Comparison of ENCODE assay signal across 6 cellular contexts in genomic region chr10:12497046-12497445, GRCh38.
DNase-seq lines count a peak whose midpoint lies in the region; TF ChIP-seq lines count a peak whose summit lies in the region.
"Not testable (repeated sequence)": the region's sequence is repeated elsewhere in the genome, so short reads cannot be mapped to it uniquely, and the experiment has no call there.

No MANE protein-coding gene starts in this region.

- H3K27ac Mint-ChIP-seq in CD14-positive monocyte; activated naive CD4-positive, alpha-beta T cell treated with anti-CD3 and anti-CD28 coated beads, Interleukin-2, amount 10 ng/mL, durations not matched to agents 7 days and 5 days: not testable (repeated sequence)

- H3K36me3 ChIP-seq in right atrium auricular region, suprapubic skin: not testable (repeated sequence)

- H3K27me3 ChIP-seq in right atrium auricular region, suprapubic skin: not testable (repeated sequence)

- DNase-seq in CD14-positive monocyte (ENCODE audit: low spot score) (peak; percentile 8), right atrium auricular region (ENCODE audit: low spot score) (peak; percentile 38), mesenteric fat pad (ENCODE audit: low spot score) (peak; percentile 43), posterior vena cava (ENCODE audit: low spot score) (peak; percentile 58), suprapubic skin (ENCODE audit: low spot score in 2 of 2) (peak; percentile 24 to 28)
- peak; percentile 11 for DNase-seq in activated naive CD4-positive, alpha-beta T cell treated with anti-CD3 and anti-CD28 coated beads, Interleukin-2, amount 10 ng/mL, durations not matched to agents 7 days and 5 days

- intact Hi-C loops in CD14-positive monocyte (cut with micrococcal nuclease); posterior vena cava (cut with DNase I): not testable (repeated sequence)

- not testable (repeated sequence) for TF ChIP-seq EP300 in suprapubic skin (IDR thresholded peaks at IDR 0.05)

- H3K27me3 Mint-ChIP-seq in CD14-positive monocyte (ENCODE audit: low read depth in 3 of 3), result peaks cover 15 to 23% (median 18%) of the 10 kb centered on the region in 3 donors
- H3K27me3 Mint-ChIP-seq in activated naive CD4-positive, alpha-beta T cell treated with anti-CD3 and anti-CD28 coated beads, Interleukin-2, amount 10 ng/mL, durations not matched to agents 7 days and 5 days, result peaks cover 10% of the 10 kb centered on the region

- not testable (repeated sequence) for TF ChIP-seq POLR2A in suprapubic skin (IDR thresholded peaks at IDR 0.05)

- not testable (repeated sequence) for TF ChIP-seq CTCF in CD14-positive monocyte (IDR thresholded peaks at IDR 0.05); right atrium auricular region (IDR thresholded peaks at IDR 0.05); suprapubic skin (IDR thresholded peaks at IDR 0.05)

- not testable (repeated sequence) for H3K4me3 ChIP-seq in right atrium auricular region, suprapubic skin

- H3K4me1 Mint-ChIP-seq in CD14-positive monocyte, result peaks cover 24% of the 10 kb centered on the region
- H3K4me1 Mint-ChIP-seq in activated naive CD4-positive, alpha-beta T cell treated with anti-CD3 and anti-CD28 coated beads, Interleukin-2, amount 10 ng/mL, durations not matched to agents 7 days and 5 days, result peaks cover 15% of the 10 kb centered on the region

- H3K4me3 Mint-ChIP-seq in CD14-positive monocyte; activated naive CD4-positive, alpha-beta T cell treated with anti-CD3 and anti-CD28 coated beads, Interleukin-2, amount 10 ng/mL, durations not matched to agents 7 days and 5 days: not testable (repeated sequence)

- peaks cover 0 to 10% (median 5%) of the 10 kb centered on the region in 7 donors for H3K9me3 Mint-ChIP-seq in CD14-positive monocyte
- H3K9me3 Mint-ChIP-seq in activated naive CD4-positive, alpha-beta T cell treated with anti-CD3 and anti-CD28 coated beads, Interleukin-2, amount 10 ng/mL, durations not matched to agents 7 days and 5 days, result not testable (repeated sequence)

- H3K9me3 ChIP-seq in right atrium auricular region, suprapubic skin: not testable (repeated sequence)

- peaks cover 0 to 37% of the 10 kb centered on the region in 2 donors for H3K4me1 ChIP-seq in right atrium auricular region
- H3K4me1 ChIP-seq in suprapubic skin, result peaks cover 19% of the 10 kb centered on the region

- not testable (repeated sequence) for H3K27ac ChIP-seq in right atrium auricular region, suprapubic skin

- WGBS in suprapubic skin, result 90% methylated on average over 10 of the region's 10 CpGs

- CTCF ChIA-PET in activated naive CD4-positive, alpha-beta T cell treated with anti-CD3 and anti-CD28 coated beads, Interleukin-2, amount 10 ng/mL, durations not matched to agents 7 days and 5 days (lab: Charles Lee), result not testable (repeated sequence)

- not testable (repeated sequence) for H3K36me3 Mint-ChIP-seq in CD14-positive monocyte; activated naive CD4-positive, alpha-beta T cell treated with anti-CD3 and anti-CD28 coated beads, Interleukin-2, amount 10 ng/mL, durations not matched to agents 7 days and 5 days

Comparison
In these comparisons a context has a peak if more than half of its experiments do, and no peak if none do; other contexts are left out.
1. DNase-seq: peak in every context shown above with its lines; median percentile 58 in posterior vena cava; 43 in mesenteric fat pad; 38 in right atrium auricular region; 26 in suprapubic skin; 11 in activated naive CD4-positive, alpha-beta T cell treated with anti-CD3 and anti-CD28 coated beads, Interleukin-2, amount 10 ng/mL, durations not matched to agents 7 days and 5 days; 8 in CD14-positive monocyte.